17 cellular contexts compared by ENCODE assay signal in genomic region chr6:161400650-161401049, GRCh38.
DNase-seq lines count a peak whose midpoint lies in the region; ATAC-seq, FAIRE-seq and TF ChIP-seq lines count a peak whose summit lies in the region.
"Had no signal": no experiment of that assay in that cellular context is flagged by ENCODE, and none has a peak within 500 bp of the region (broad histone marks: within the 10 kb centered on the region; RNA-seq: fewer than 3 reads in every experiment).

No MANE protein-coding gene starts in this region.

- TF ChIP-seq EP300 in GM12878 (IDR thresholded peaks at IDR 0.05; ENCODE audit: borderline replicate concordance in 1 of 2, control insufficient read depth in 1 of 2, low read depth in 2 of 2, low read length in 2 of 2) = no peak

- WGBS in GM12878 (ENCODE audit: insufficient coverage, insufficient replicate concordance, low lambda C conversion rate, missing lambda C conversion rate) = 32% methylated on average over 5 of the region's 5 CpGs
- 33 to 35% methylated on average over 5 of the region's 5 CpGs for WGBS in pancreas, 2 donors

- no peak overlapping the region for H3K27ac ChIP-seq in GM12878 (ENCODE audit: control insufficient read depth, insufficient read depth)
- peak overlapping the region in 1 of 4 donors; percentile 15 for H3K27ac ChIP-seq in pancreas
- H3K27ac ChIP-seq: BLaER1, GM23248 had no signal

- H3K36me3 ChIP-seq in GM12878 (ENCODE audit: control insufficient read depth in 2 of 2, insufficient read depth in 2 of 2, low read length in 1 of 2) (no peaks in the 10 kb centered on the region), pancreas (no peaks in the 10 kb centered on the region)
- H3K36me3 ChIP-seq: BLaER1, HAP-1 had no signal

- no peak overlapping the region for H3K4me2 ChIP-seq in GM12878 (ENCODE audit: control insufficient read depth, insufficient read depth)
- H3K4me2 ChIP-seq: BLaER1 had no signal

- H3K9me3 ChIP-seq in GM12878 (replicated peaks; ENCODE audit: control insufficient read depth, insufficient read depth, low read length) (no peaks in the 10 kb centered on the region; the same call in 2 of the 3 replicates), pancreas (no peaks in the 10 kb centered on the region)
- H3K9me3 ChIP-seq: HAP-1 had no signal

- no peak for TF ChIP-seq CTCF in GM12878 (IDR thresholded peaks at IDR 0.05 in 2 of 3, conservative IDR thresholded peaks at IDR 0.05 in 1 of 3; ENCODE audit: control insufficient read depth in 2 of 3, extremely low read depth in 1 of 3, insufficient read depth in 1 of 3, low read depth in 3 of 3, low read length in 3 of 3)
- TF ChIP-seq CTCF in fibroblast of mammary gland (conservative IDR thresholded peaks at IDR 0.05; ENCODE audit: control insufficient read depth, insufficient read depth, low read depth, low read length) = no peak
- TF ChIP-seq CTCF in pancreas (IDR thresholded peaks at IDR 0.05) = no peak

- CTCF ChIA-PET in GM12878 (lab: Yijun Ruan, JAX) = interaction anchor here (0.7 kb wide), 1 partner anchor 18 kb away, joined by 3 read pairs; no protein-coding TSS in a partner anchor

- no peak for TF ChIP-seq RAD21 in GM12878 (IDR thresholded peaks at IDR 0.05; ENCODE audit: insufficient read depth, low read depth, low read length)

- SMC1A ChIA-PET in GM12878 (lab: Charles Lee; ENCODE audit: uncharacterized antibody, unreplicated experiment) = no interaction called here

- TF ChIP-seq POLR2A in GM12878 (IDR thresholded peaks at IDR 0.05; ENCODE audit: low read depth, low read length) = no peak

- ATAC-seq in GM12878 (no peak), pancreas (peak in 3 of 4 donors; percentile 45 to 82 (median 66)), HG02981 (IDR thresholded peaks at IDR 0.05; ENCODE audit: unreplicated experiment) (no peak), HG03442 (IDR thresholded peaks at IDR 0.05; ENCODE audit: unreplicated experiment) (no peak)
- ATAC-seq: HepG2 had no signal

- no peaks in the 10 kb centered on the region for H4K20me1 ChIP-seq in GM12878 (ENCODE audit: control insufficient read depth, insufficient read depth)
- H4K20me1 ChIP-seq: BLaER1 had no signal

- in situ Hi-C loops in GM12878 (cut with MboI) = no loop called here

- H3K9ac ChIP-seq in GM12878 (ENCODE audit: control insufficient read depth, insufficient read depth, low read length) = no peak overlapping the region
- H3K9ac ChIP-seq: BLaER1, GM23248 had no signal

- no peaks in the 10 kb centered on the region for H3K79me2 ChIP-seq in GM12878 (ENCODE audit: control insufficient read depth, insufficient read depth, low read length)

- H2AFZ ChIP-seq in GM12878 (ENCODE audit: control insufficient read depth, low read depth, low read length) = no peak overlapping the region
- H2AFZ ChIP-seq: GM23248 had no signal

- RAD21 ChIA-PET in GM12878 (lab: Charles Lee; ENCODE audit: unreplicated experiment) = no interaction called here

- POLR2A ChIA-PET in GM12878 (lab: Charles Lee) = no interaction called here

- peak; percentile 52 for DNase-seq in RPMI7951 (ENCODE audit: low read depth)
- DNase-seq in GM12878 (ENCODE audit: low read depth, low spot score) = no peak
- peak; percentile 17 for DNase-seq in fibroblast of mammary gland (ENCODE audit: low read depth)
- DNase-seq in pancreas = no peak
- DNase-seq in OCI-M2 (lab: John Stamatoyannopoulos, UW; ENCODE audit: unreplicated experiment) = no peak
- no peak for DNase-seq in LoVo (ENCODE audit: low spot score)
- DNase-seq: 8988T; CD4-positive, alpha-beta memory T cell; DMS153; DMS79; GDM1; GM23248 had no signal

- H3K4me1 ChIP-seq in GM12878 (ENCODE audit: control insufficient read depth, insufficient read depth, low read length) = no peaks in the 10 kb centered on the region
- peaks cover 0 to 4% (median 0%) of the 10 kb centered on the region in 3 donors for H3K4me1 ChIP-seq in pancreas
- H3K4me1 ChIP-seq: BLaER1, HAP-1 had no signal

- H3K4me3 ChIP-seq in GM12878 = no peak overlapping the region
- H3K4me3 ChIP-seq in fibroblast of mammary gland (ENCODE audit: control insufficient read depth, low read depth, low read length) = no peak overlapping the region
- no peak overlapping the region for H3K4me3 ChIP-seq in pancreas
- H3K4me3 ChIP-seq: BLaER1, GM23248, HAP-1 had no signal

- BruUV-seq in GM12878 (replicated peaks; lab: Mats Ljungman, UMichigan) = no TSS peak

- H3K27me3 ChIP-seq in GM12878 (replicated peaks in 1 of 2; ENCODE audit: control insufficient read depth in 2 of 2, insufficient read depth in 2 of 2, low read length in 1 of 2) (no peaks in the 10 kb centered on the region; a peak in 1 of 4 replicates), pancreas (no peaks in the 10 kb centered on the region)
- H3K27me3 ChIP-seq: BLaER1 had no signal

- intact Hi-C loops in GM12878 (cut with micrococcal nuclease; ENCODE audit: unreplicated experiment) = no loop called here
- intact Hi-C loops in pancreas (cut with DNase I) = no loop called here

- no peak for FAIRE-seq in GM12878 (lab: Jason Lieb, UNC)
- FAIRE-seq in pancreas (lab: Jason Lieb, UNC) = no peak
- FAIRE-seq: HepG2 had no signal

TF ChIP-seq in GM12878, 131 proteins besides CTCF, POLR2A, EP300 and RAD21:
- TF ChIP-seq CREM (IDR thresholded peaks at IDR 0.05; ENCODE audit: low read depth) = no peak
- no peak for TF ChIP-seq DPF2 (IDR thresholded peaks at IDR 0.05)
- no peak for TF ChIP-seq RUNX3 (IDR thresholded peaks at IDR 0.05; ENCODE audit: low read length)
- TF ChIP-seq BCL3 (IDR thresholded peaks at IDR 0.05; ENCODE audit: borderline replicate concordance, insufficient read depth, low read depth, low read length, poor library complexity, severe bottlenecking) = peak; percentile 88

Comparison
In these comparisons a context has a peak if more than half of its experiments do, and no peak if none do; other contexts are left out.
1. DNase-seq: peak in RPMI7951 (single experiment) and fibroblast of mammary gland (single experiment); none in GM12878 (single experiment), pancreas (0 of 6), OCI-M2 (single experiment) and LoVo (single experiment).
2. ATAC-seq: peak in pancreas (3 of 4); none in GM12878 (single experiment), HG02981 (single experiment) and HG03442 (single experiment).